Comparison of ENCODE assay signal across 7 cellular contexts in the genomic region with DNA sequence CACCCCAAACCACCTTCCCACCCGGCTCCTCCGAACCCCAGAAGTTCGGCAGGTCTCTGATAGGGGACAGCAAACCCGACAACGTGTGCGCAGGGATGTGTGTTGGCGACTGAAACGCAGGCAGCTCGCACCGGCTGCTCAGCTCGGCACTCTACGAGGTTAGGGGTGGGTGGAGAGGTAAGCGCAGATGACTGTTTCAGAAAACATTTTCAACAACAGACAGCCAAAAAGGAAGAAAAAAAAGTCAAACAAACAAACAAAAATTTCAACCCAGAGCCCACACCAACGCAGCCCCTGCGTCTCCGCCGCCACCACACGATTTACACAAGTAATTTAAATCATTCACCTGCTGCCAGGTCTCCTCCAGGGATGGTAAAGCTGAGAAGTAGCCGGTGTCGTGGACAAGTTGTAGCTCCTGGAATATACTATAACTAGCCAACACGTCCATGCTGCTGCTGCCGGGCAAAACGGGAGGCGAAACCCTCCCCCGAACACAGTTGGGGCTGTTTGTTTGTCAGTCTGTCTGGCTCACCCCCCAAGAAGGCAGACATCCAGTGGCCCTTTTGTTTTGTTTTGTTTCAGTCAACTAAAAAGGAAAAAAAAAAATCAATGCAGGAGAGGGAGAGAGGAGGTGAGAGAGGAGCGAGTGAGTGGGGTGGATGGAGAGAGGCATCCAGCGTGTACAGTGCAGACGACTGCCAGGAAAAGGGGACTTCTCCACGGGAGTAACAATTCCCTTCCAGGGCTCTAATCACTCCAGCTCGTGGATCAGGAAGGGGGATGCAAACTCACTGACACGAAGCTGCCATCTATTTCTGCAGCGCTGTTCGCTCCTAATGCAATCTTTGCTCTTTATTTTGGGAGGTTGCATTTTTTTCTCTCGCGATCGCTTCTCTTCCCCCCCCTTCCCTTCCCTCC. TPM values are rescaled to one million over a fixed set of nuclear protein-coding genes. Genes with fewer than 3 reads are reported as not detected.
A peak's percentile ranks its signal among the peaks of the same experiment; 100 is the strongest.
DNase-seq lines count a peak whose midpoint lies in the region; ATAC-seq and TF ChIP-seq lines count a peak whose summit lies in the region.

A gene (minus strand): TSS at position 828 of the 918 bp plus-strand sequence. CDS start 380 bp downstream, at position 448.

- H3K27me3 ChIP-seq in esophagus muscularis mucosa: no peaks in the 10 kb centered on the region
- H3K27me3 ChIP-seq in muscle layer of duodenum (ENCODE audit: low read depth, low read length): no peaks in the 10 kb centered on the region

- TF ChIP-seq EP300 in esophagus muscularis mucosa (IDR thresholded peaks at IDR 0.05): no peak

- H3K36me3 ChIP-seq in esophagus muscularis mucosa (no peaks in the 10 kb centered on the region), muscle layer of duodenum (ENCODE audit: control insufficient read depth in 1 of 2, insufficient read depth in 2 of 2, low read length in 2 of 2) (peaks cover 0 to 16% of the 10 kb centered on the region in 2 donors)

- 1% methylated on average over 36 of the region's 36 CpGs for WGBS in esophagus muscularis mucosa

- H3K27ac ChIP-seq in esophagus muscularis mucosa (replicated peaks in 1 of 4) (peak within 1 kb of the TSS; percentile 100), muscle layer of duodenum (ENCODE audit: low read length) (peak within 1 kb of the TSS; percentile 99)

- ATAC-seq in GM18868 (IDR thresholded peaks at IDR 0.05; ENCODE audit: unreplicated experiment): peak; percentile 8
- ATAC-seq in stimulated activated naive CD8-positive, alpha-beta T cell treated with anti-CD3 and anti-CD28 coated beads, Interleukin-15, Interleukin-2, amounts not matched to agents 100 U/mL and 50 U/mL, for 24 hours: no peak
- no peak for ATAC-seq in HG03439 (IDR thresholded peaks at IDR 0.05; ENCODE audit: unreplicated experiment)

- intact Hi-C loops in esophagus muscularis mucosa (cut with DNase I): loop anchor here (2.0 to 10.0 kb wide), 6 partner anchors 62 to 309 kb away; no protein-coding TSS in a partner anchor

- H3K4me3 ChIP-seq in esophagus muscularis mucosa (peak within 1 kb of the TSS; percentile 78 to 90 (median 82)), muscle layer of duodenum (ENCODE audit: low read depth in 1 of 2, low read length in 2 of 2) (peak within 1 kb of the TSS; percentile 71 to 89)

- peak; percentile 48 for TF ChIP-seq POLR2A in esophagus muscularis mucosa (IDR thresholded peaks at IDR 0.05; ENCODE audit: low read depth)

- no peak for TF ChIP-seq CTCF in esophagus muscularis mucosa (IDR thresholded peaks at IDR 0.05)

- H3K9me3 ChIP-seq in esophagus muscularis mucosa (no peaks in the 10 kb centered on the region), muscle layer of duodenum (ENCODE audit: control insufficient read depth in 1 of 2, low read length in 2 of 2) (no peaks in the 10 kb centered on the region)

- peak; percentile 30 for DNase-seq in NCI-H510A (lab: John Stamatoyannopoulos, UW)
- peak; percentile 65 to 69 for DNase-seq in activated T-cell treated with anti-CD3 and anti-CD28 coated beads, Interleukin-2, amount 50 U/mL, for 48 hours
- DNase-seq in esophagus muscularis mucosa (ENCODE audit: extremely low spot score): peak; percentile 92
- peak; percentile 60 for DNase-seq in stimulated activated naive CD8-positive, alpha-beta T cell treated with anti-CD3 and anti-CD28 coated beads, Interleukin-15, Interleukin-2, amounts not matched to agents 100 U/mL and 50 U/mL, for 24 hours

- H3K4me1 ChIP-seq in esophagus muscularis mucosa: peaks cover 38 to 48% (median 47%) of the 10 kb centered on the region in 4 donors
- H3K4me1 ChIP-seq in muscle layer of duodenum (ENCODE audit: control insufficient read depth in 1 of 2, insufficient read depth in 2 of 2, low read length in 2 of 2): peaks cover 12 to 22% of the 10 kb centered on the region in 2 donors

RNA-seq across cellular contexts. Expression of the gene that starts here (rescaled TPM):
- 10 to 100 TPM; 25.3 to 47.4 (median 36.9) TPM for total RNA-seq in esophagus muscularis mucosa

Comparison
In these comparisons a context has a peak if more than half of its experiments do, and no peak if none do; other contexts are left out.
1. DNase-seq: peak in every context shown above with its lines; median percentile 92 in esophagus muscularis mucosa; 67 in activated T-cell treated with anti-CD3 and anti-CD28 coated beads, Interleukin-2, amount 50 U/mL, for 48 hours; 60 in stimulated activated naive CD8-positive, alpha-beta T cell treated with anti-CD3 and anti-CD28 coated beads, Interleukin-15, Interleukin-2, amounts not matched to agents 100 U/mL and 50 U/mL, for 24 hours; 30 in NCI-H510A.